ENCODE assay signal across 1 cellular context in the genomic region with DNA sequence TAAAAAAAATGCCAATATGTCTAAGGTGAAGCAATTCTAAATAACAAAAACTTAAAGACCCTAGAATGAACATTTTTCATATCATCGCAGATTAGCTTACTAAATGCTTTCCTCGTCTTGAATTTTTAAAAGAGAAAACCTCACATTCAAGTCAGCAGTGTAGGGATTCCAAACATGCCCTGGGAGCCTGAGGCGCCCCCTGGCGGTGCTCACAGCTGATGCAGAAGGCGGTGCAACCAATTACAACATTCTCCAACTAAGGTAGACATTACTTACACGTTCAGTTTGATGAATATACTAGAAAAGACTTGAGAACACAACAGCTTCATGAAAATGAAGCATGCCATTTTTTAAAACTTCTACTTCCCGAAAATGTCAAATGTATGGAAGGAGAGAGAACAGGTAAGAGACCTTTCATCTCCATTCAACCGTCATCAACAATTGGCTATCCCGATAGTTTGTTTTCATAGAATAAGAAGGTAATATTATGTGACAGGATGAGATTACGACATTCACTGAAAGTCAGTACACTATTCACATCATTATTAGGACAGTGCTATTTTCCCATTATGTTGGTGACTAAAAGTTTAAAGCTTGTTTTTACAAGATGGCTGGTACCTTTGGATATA.
TF ChIP-seq lines count a peak whose summit lies in the region.

No MANE protein-coding gene starts in this region.

TF ChIP-seq in HCT116, 20 proteins besides CTCF, POLR2A, EP300 and RAD21 (continued from another document):
- TF ChIP-seq ZNF274 (IDR thresholded peaks at IDR 0.05; ENCODE audit: low read depth, low read length) (no peak), ELF1 (IDR thresholded peaks at IDR 0.05; ENCODE audit: borderline replicate concordance, low read depth) (no peak), POLR2AphosphoS5 (IDR thresholded peaks at IDR 0.05; ENCODE audit: low read depth, low read length) (no peak), SRF (IDR thresholded peaks at IDR 0.05; ENCODE audit: low read depth) (no peak), ZBTB33 (IDR thresholded peaks at IDR 0.05; ENCODE audit: extremely low read depth, insufficient replicate concordance, low read length) (no peak), EZH2phosphoT487 (IDR thresholded peaks at IDR 0.05; ENCODE audit: borderline replicate concordance) (no peak), SIN3A (IDR thresholded peaks at IDR 0.05; ENCODE audit: low read depth) (no peak), MAX (IDR thresholded peaks at IDR 0.05) (no peak), EZH2 (IDR thresholded peaks at IDR 0.05) (no peak), CEBPB (IDR thresholded peaks at IDR 0.05; ENCODE audit: low read depth) (no peak), SP1 (IDR thresholded peaks at IDR 0.05; ENCODE audit: low read depth) (no peak), YY1 (IDR thresholded peaks at IDR 0.05; ENCODE audit: extremely low read depth, insufficient replicate concordance, low read depth, low read length) (no peak), ZFX (IDR thresholded peaks at IDR 0.05) (no peak)
- TF ChIP-seq, protein P1, sequence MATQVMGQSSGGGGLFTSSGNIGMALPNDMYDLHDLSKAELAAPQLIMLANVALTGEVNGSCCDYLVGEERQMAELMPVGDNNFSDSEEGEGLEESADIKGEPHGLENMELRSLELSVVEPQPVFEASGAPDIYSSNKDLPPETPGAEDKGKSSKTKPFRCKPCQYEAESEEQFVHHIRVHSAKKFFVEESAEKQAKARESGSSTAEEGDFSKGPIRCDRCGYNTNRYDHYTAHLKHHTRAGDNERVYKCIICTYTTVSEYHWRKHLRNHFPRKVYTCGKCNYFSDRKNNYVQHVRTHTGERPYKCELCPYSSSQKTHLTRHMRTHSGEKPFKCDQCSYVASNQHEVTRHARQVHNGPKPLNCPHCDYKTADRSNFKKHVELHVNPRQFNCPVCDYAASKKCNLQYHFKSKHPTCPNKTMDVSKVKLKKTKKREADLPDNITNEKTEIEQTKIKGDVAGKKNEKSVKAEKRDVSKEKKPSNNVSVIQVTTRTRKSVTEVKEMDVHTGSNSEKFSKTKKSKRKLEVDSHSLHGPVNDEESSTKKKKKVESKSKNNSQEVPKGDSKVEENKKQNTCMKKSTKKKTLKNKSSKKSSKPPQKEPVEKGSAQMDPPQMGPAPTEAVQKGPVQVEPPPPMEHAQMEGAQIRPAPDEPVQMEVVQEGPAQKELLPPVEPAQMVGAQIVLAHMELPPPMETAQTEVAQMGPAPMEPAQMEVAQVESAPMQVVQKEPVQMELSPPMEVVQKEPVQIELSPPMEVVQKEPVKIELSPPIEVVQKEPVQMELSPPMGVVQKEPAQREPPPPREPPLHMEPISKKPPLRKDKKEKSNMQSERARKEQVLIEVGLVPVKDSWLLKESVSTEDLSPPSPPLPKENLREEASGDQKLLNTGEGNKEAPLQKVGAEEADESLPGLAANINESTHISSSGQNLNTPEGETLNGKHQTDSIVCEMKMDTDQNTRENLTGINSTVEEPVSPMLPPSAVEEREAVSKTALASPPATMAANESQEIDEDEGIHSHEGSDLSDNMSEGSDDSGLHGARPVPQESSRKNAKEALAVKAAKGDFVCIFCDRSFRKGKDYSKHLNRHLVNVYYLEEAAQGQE (IDR thresholded peaks at IDR 0.05; ENCODE audit: low read depth), result no peak
TF ChIP-seq in HCT116: peak in this region for 0.
